17 cellular contexts compared by ENCODE assay signal in the genomic region with DNA sequence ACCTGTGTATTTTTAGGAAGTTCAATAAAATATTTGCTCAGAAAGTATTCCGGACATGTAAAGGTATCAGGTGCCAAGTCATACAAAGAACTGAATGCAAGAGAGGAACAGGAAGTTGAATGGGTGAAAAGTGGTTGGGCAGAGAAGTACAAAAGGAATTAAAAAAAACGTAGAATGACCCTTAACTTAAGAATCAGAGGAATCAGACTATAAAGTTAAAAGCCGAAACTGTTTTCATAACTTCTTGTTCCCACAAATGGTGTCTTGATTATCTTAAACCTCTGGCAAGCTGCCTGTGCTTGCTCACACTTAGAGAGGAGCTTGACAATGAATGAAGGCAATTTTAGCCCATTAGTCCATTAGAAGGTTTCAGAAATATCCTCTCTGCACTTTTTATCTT.
"Had no signal": no experiment of that assay in that cellular context is flagged by ENCODE, and none has a peak within 500 bp of the region (broad histone marks: within the 10 kb centered on the region; RNA-seq: fewer than 3 reads in every experiment).

No MANE protein-coding gene starts in this region.

- H3K4me2 ChIP-seq: hepatocyte had no signal

- ATAC-seq: activated CD4-positive, alpha-beta T cell treated with anti-CD3 and anti-CD28 coated beads for 36 hours; activated CD8-positive, alpha-beta T cell treated with anti-CD3 and anti-CD28 coated beads for 36 hours; activated T-cell treated with anti-CD3 and anti-CD28 coated beads, Interleukin-2, amount 50 U/mL, for 72 hours; stimulated activated naive CD8-positive, alpha-beta T cell treated with anti-CD3 and anti-CD28 coated beads, Interleukin-15, Interleukin-2, amounts not matched to agents 100 U/mL and 50 U/mL, for 24 hours had no signal

- H3K79me2 ChIP-seq: hepatocyte had no signal

- H3K27ac ChIP-seq: coronary artery, epithelial cell of prostate, hepatocyte, ovary, sigmoid colon, WERI-Rb-1 had no signal

- H3K4me1 ChIP-seq: sigmoid colon had no signal

- DNase-seq: activated CD4-positive, alpha-beta T cell treated with anti-CD3 and anti-CD28 coated beads for 36 hours; activated CD8-positive, alpha-beta memory T cell treated with anti-CD3 and anti-CD28 coated beads, Interleukin-2, amount 50 U/mL, for 4 hours; activated CD8-positive, alpha-beta T cell treated with anti-CD3 and anti-CD28 coated beads for 36 hours; activated gamma-delta T cell treated with Interleukin-2 at 50 U/mL for 16 hours; activated naive CD8-positive, alpha-beta T cell treated with anti-CD3 and anti-CD28 coated beads for 36 hours; activated T-cell treated with anti-CD3 and anti-CD28 coated beads, Interleukin-2, amount 50 U/mL, for 72 hours; anterior cingulate cortex; effector memory CD4-positive, alpha-beta T cell; kidney glomerular epithelial cell; ovary; sigmoid colon; stimulated activated CD4-positive, alpha-beta T cell treated with anti-CD3 and anti-CD28 coated beads, Interleukin-12 subunit alpha, Interleukin-12 subunit beta, amount 100 ng/mL, for 4 hours; stimulated activated naive CD8-positive, alpha-beta T cell treated with anti-CD3 and anti-CD28 coated beads, Interleukin-15, Interleukin-2, amounts not matched to agents 100 U/mL and 50 U/mL, for 24 hours; WERI-Rb-1 had no signal

- H3K9me3 ChIP-seq: ovary, sigmoid colon had no signal

- H2AFZ ChIP-seq: hepatocyte had no signal

- H3K27me3 ChIP-seq: hepatocyte, ovary, sigmoid colon had no signal

- H3K4me3 ChIP-seq: coronary artery, hepatocyte, ovary, sigmoid colon had no signal

- H3K36me3 ChIP-seq: ovary, sigmoid colon, WERI-Rb-1 had no signal
